8 cellular contexts compared by ENCODE assay signal in genomic region chr12:55716582-55717396, GRCh38. TPM values are rescaled to one million over a fixed set of nuclear protein-coding genes. Genes with fewer than 3 reads are reported as not detected.
DNase-seq lines count a peak whose midpoint lies in the region; ATAC-seq and TF ChIP-seq lines count a peak whose summit lies in the region.

No MANE protein-coding gene starts in this region.

- peaks cover 20% of the 10 kb centered on the region for H3K27me3 Mint-ChIP-seq in progenitor cell of endocrine pancreas

- H3K4me1 Mint-ChIP-seq in progenitor cell of endocrine pancreas (ENCODE audit: low read depth), result peaks cover 15% of the 10 kb centered on the region

- H3K9me3 ChIP-seq in esophagus (ENCODE audit: control insufficient read depth in 2 of 2, insufficient read depth in 1 of 2, low read depth in 1 of 2, low read length in 1 of 2), result no peaks in the 10 kb centered on the region

- no peaks in the 10 kb centered on the region for H3K79me2 ChIP-seq in ACC112 (ENCODE audit: control insufficient read depth, insufficient read depth, low read length, unreplicated experiment)

- TF ChIP-seq CTCF in progenitor cell of endocrine pancreas (IDR thresholded peaks at IDR 0.05; ENCODE audit: unreplicated experiment) (no peak), omental fat pad (IDR thresholded peaks at IDR 0.05) (no peak)

- ATAC-seq in GM21526 (IDR thresholded peaks at IDR 0.05; ENCODE audit: low FRiP score, unreplicated experiment) (peak; percentile 29), omental fat pad (ENCODE audit: low FRiP score) (no peak)

- peak overlapping the region; percentile 90 for H3K4me3 Mint-ChIP-seq in progenitor cell of endocrine pancreas (ENCODE audit: low read depth)

- H3K27me3 ChIP-seq in ACC112 (ENCODE audit: insufficient read depth, low read length) (no peaks in the 10 kb centered on the region), esophagus (ENCODE audit: control insufficient read depth in 1 of 2, insufficient read depth in 2 of 2, low read length in 2 of 2) (no peaks in the 10 kb centered on the region)

- peaks cover 2% of the 10 kb centered on the region for H3K36me3 Mint-ChIP-seq in progenitor cell of endocrine pancreas (ENCODE audit: insufficient read depth)

- 6 to 9% methylated on average over 18 of the region's 18 CpGs for WGBS in esophagus, 2 donors

- H3K4me1 ChIP-seq in ACC112 (ENCODE audit: control insufficient read depth, insufficient read depth, low read length, unreplicated experiment), result peaks cover 75% of the 10 kb centered on the region
- peaks cover 4 to 27% of the 10 kb centered on the region in 2 donors for H3K4me1 ChIP-seq in esophagus (ENCODE audit: control insufficient read depth in 2 of 2, insufficient read depth in 2 of 2, low read length in 1 of 2)

- DNase-seq in RPMI7951 (ENCODE audit: low read depth), result peak; percentile 53
- DNase-seq in progenitor cell of endocrine pancreas (ENCODE audit: low spot score, unreplicated experiment), result no peak
- no peak for DNase-seq in HuH-7.5 (ENCODE audit: low spot score)
- no peak for DNase-seq in NCI-H2107 treated with DMSO at 0.1 percent for 48 hours (lab: John Stamatoyannopoulos, UW; ENCODE audit: unreplicated experiment)
- DNase-seq in omental fat pad (ENCODE audit: low spot score), result no peak

- no peaks in the 10 kb centered on the region for H3K9me3 Mint-ChIP-seq in progenitor cell of endocrine pancreas (ENCODE audit: low read depth)

- peak overlapping the region; percentile 98 for H3K27ac Mint-ChIP-seq in progenitor cell of endocrine pancreas

- H3K36me3 ChIP-seq in ACC112 (ENCODE audit: insufficient read depth, low read length) (no peaks in the 10 kb centered on the region), esophagus (ENCODE audit: control insufficient read depth in 2 of 2, insufficient read depth in 2 of 2, low read length in 1 of 2) (peaks cover 0 to 3% of the 10 kb centered on the region in 2 donors)

- H3K4me3 ChIP-seq in ACC112 (ENCODE audit: low read depth, low read length) (peak overlapping the region; percentile 78), esophagus (ENCODE audit: low read depth in 1 of 2, low read length in 2 of 2) (peak overlapping the region; percentile 69)

- peak overlapping the region; percentile 91 for H3K27ac ChIP-seq in ACC112 (ENCODE audit: low read depth, low read length)
- H3K27ac ChIP-seq in esophagus (ENCODE audit: low read depth in 2 of 2, low read length in 1 of 2), result peak overlapping the region; percentile 98 to 99

- H2AFZ ChIP-seq in ACC112 (ENCODE audit: low read length, unreplicated experiment), result no peak overlapping the region

RNA-seq across cellular contexts. Expression of gene BLOC1S1, which starts 0.9 kb away (rescaled TPM):
- total RNA-seq in RPMI7951 (2014; rRNA removed; shearing (Covaris generic)), result 155 and 170 TPM in 2 replicates
- 100 to 1,000 TPM; 269 to 326 TPM for polyA plus RNA-seq in esophagus
- total RNA-seq in progenitor cell of endocrine pancreas (65.8 and 68.5 TPM in 2 replicates), omental fat pad (100 to 1,000 TPM; 168 to 247 (median 213) TPM)

RNA-seq across cellular contexts. Expression of gene RDH5, which starts 3.4 kb away (rescaled TPM):
- 6.0 and 6.7 TPM in 2 replicates for total RNA-seq in RPMI7951 (2014; rRNA removed; shearing (Covaris generic))
- polyA plus RNA-seq in esophagus, result 10 to 100 TPM in 1 of 2 donors, 1 to 10 TPM in 1; 3.3 to 12.7 TPM
- 7.9 and 9.7 TPM in 2 replicates for total RNA-seq in progenitor cell of endocrine pancreas
- total RNA-seq in omental fat pad, result 100 to 1,000 TPM in 2 of 4 donors, 10 to 100 TPM in 2; 77.4 to 119 (median 100) TPM

RNA-seq across cellular contexts. Expression of gene ITGA7, which starts 9.1 kb away (rescaled TPM):
- 11.4 and 15.1 TPM in 2 replicates for total RNA-seq in RPMI7951 (2014; rRNA removed; shearing (Covaris generic))
- polyA plus RNA-seq in esophagus, result 10 to 100 TPM; 15.3 to 24.6 TPM
- 23.6 and 25.1 TPM in 2 replicates for total RNA-seq in progenitor cell of endocrine pancreas
- 100 to 1,000 TPM; 101 to 207 (median 156) TPM for total RNA-seq in omental fat pad

RNA-seq across cellular contexts. Expression of gene CD63, which starts 12.0 kb away (rescaled TPM):
- total RNA-seq in RPMI7951 (2014; rRNA removed; shearing (Covaris generic)), result 1,417 and 1,738 TPM in 2 replicates
- polyA plus RNA-seq in esophagus, result 100 to 1,000 TPM; 334 to 463 TPM
- 407 and 432 TPM in 2 replicates for total RNA-seq in progenitor cell of endocrine pancreas
- 1,000 to 10,000 TPM in 2 of 4 donors, 100 to 1,000 TPM in 2; 736 to 1,401 (median 892) TPM for total RNA-seq in omental fat pad

RNA-seq across cellular contexts. Expression of gene GDF11, which starts 26.1 kb away (rescaled TPM):
- total RNA-seq in RPMI7951 (2014; rRNA removed; shearing (Covaris generic)), result 1.6 and 2.1 TPM in 2 replicates
- under 1 TPM; 0.43 to 0.65 TPM for polyA plus RNA-seq in esophagus
- total RNA-seq in progenitor cell of endocrine pancreas (42.8 and 50.3 TPM in 2 replicates), omental fat pad (1 to 10 TPM; 1.9 to 5.4 (median 2.5) TPM)
